Comparison of ENCODE assay signal across 19 cellular contexts in the genomic region with DNA sequence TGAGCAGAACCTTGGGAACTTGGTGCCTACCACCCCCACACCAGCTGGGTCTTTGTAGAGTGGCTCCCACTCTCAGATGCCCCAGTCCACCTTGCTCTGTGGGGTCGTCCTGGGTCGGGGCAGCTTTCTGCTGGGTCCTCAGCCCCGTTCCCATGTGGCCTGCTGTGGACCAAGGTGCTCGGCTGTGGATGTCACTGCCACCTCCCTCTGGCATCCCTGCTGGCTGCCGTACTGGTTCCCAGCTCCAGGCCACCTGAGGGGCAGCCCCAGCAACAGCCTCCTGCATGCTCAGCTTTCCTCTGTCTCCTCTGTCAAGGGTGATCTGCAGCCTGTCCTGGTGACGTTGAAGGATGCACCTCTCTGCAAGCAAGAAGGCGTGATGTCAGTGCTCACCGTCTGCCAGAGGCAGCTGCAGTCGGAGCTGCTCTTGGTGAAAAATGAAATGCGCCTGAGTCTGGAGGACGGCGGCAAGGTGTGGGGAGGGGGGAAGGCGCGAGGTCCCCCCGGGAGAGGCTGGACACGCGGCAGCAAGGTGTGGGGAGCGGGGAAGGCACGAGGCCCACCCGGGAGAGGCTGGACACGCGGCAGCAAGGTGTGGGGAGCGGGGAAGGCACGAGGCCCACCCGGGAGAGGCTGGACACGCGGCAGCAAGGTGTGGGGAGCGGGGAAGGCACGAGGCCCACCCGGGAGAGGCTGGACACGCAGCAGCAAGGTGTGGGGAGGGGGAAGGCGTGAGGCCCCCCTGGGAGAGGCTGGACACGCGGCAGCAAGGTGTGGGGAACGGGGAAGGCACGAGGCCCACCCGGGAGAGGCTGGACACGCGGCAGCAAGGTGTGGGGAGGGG.
"Had no signal": no experiment of that assay in that cellular context is flagged by ENCODE, and none has a peak within 500 bp of the region (broad histone marks: within the 10 kb centered on the region; RNA-seq: fewer than 3 reads in every experiment).

No MANE protein-coding gene starts in this region.

- H3K27me3 ChIP-seq: brain microvascular endothelial cell, gastroesophageal sphincter, right lobe of liver, vagina had no signal

- H3K4me1 Mint-ChIP-seq: activated CD4-positive, alpha-beta T cell treated with anti-CD3 and anti-CD28 coated beads for 36 hours; activated naive CD8-positive, alpha-beta T cell treated with anti-CD3 and anti-CD28 coated beads, Interleukin-2, amount 50 U/mL, for 24 hours; stimulated activated naive CD8-positive, alpha-beta T cell treated with anti-CD3 and anti-CD28 coated beads, Interleukin-15, amount 100 ng/mL, for 72 hours had no signal

- H3K9me3 Mint-ChIP-seq: activated naive CD4-positive, alpha-beta T cell treated with anti-CD3 and anti-CD28 coated beads for 36 hours; activated naive CD8-positive, alpha-beta T cell treated with anti-CD3 and anti-CD28 coated beads, Interleukin-2, amount 50 U/mL, for 24 hours; activated T-cell treated with anti-CD3 and anti-CD28 coated beads, Interleukin-2, amount 50 U/mL, for 24 hours; mesothelial cell of epicardium; natural killer cell treated with Interleukin-12 subunit alpha and Interleukin-12 subunit beta and Interleukin-15 and Interleukin-18, amount 100 ng/mL, for 72 hours; stimulated activated naive CD8-positive, alpha-beta T cell treated with anti-CD3 and anti-CD28 coated beads, Interleukin-15, amount 100 ng/mL, for 72 hours had no signal

- DNase-seq: activated CD4-positive, alpha-beta T cell treated with anti-CD3 and anti-CD28 coated beads for 36 hours; activated CD4-positive, alpha-beta T cell treated with anti-CD3 and anti-CD28 coated beads, Interleukin-2, amount 50 U/mL, for 48 hours; activated naive CD4-positive, alpha-beta T cell treated with anti-CD3 and anti-CD28 coated beads for 36 hours; activated naive CD8-positive, alpha-beta T cell treated with anti-CD3 and anti-CD28 coated beads, Interleukin-2, amount 50 U/mL, for 24 hours; activated T-cell treated with anti-CD3 and anti-CD28 coated beads, Interleukin-2, amount 50 U/mL, for 24 hours; brain microvascular endothelial cell; cortex of kidney; stimulated activated CD4-positive, alpha-beta T cell treated with anti-CD3 and anti-CD28 coated beads, Interleukin-4, amount 100 ng/mL, for 1 hour; stimulated activated naive CD8-positive, alpha-beta T cell treated with anti-CD3 and anti-CD28 coated beads, Interleukin-15, amount 100 ng/mL, for 72 hours; trophoblast cell; WERI-Rb-1 had no signal

- H3K4me3 ChIP-seq: gastroesophageal sphincter, lung, prostate gland, right lobe of liver, smooth muscle cell, vagina had no signal

- H3K27ac Mint-ChIP-seq: activated CD4-positive, alpha-beta T cell treated with anti-CD3 and anti-CD28 coated beads for 36 hours; activated naive CD4-positive, alpha-beta T cell treated with anti-CD3 and anti-CD28 coated beads for 36 hours; activated naive CD8-positive, alpha-beta T cell treated with anti-CD3 and anti-CD28 coated beads, Interleukin-2, amount 50 U/mL, for 24 hours; activated T-cell treated with anti-CD3 and anti-CD28 coated beads, Interleukin-2, amount 50 U/mL, for 24 hours; mesothelial cell of epicardium; natural killer cell treated with Interleukin-12 subunit alpha and Interleukin-12 subunit beta and Interleukin-15 and Interleukin-18, amount 100 ng/mL, for 72 hours; stimulated activated naive CD8-positive, alpha-beta T cell treated with anti-CD3 and anti-CD28 coated beads, Interleukin-15, amount 100 ng/mL, for 72 hours had no signal

- H3K27ac ChIP-seq: brain microvascular endothelial cell, gastroesophageal sphincter, prostate gland, right lobe of liver, vagina, WERI-Rb-1 had no signal

- H3K4me1 ChIP-seq: gastroesophageal sphincter, prostate gland, right lobe of liver, vagina had no signal

- H3K36me3 ChIP-seq: prostate gland had no signal

- H3K27me3 Mint-ChIP-seq: activated CD4-positive, alpha-beta T cell treated with anti-CD3 and anti-CD28 coated beads for 36 hours; activated naive CD8-positive, alpha-beta T cell treated with anti-CD3 and anti-CD28 coated beads, Interleukin-2, amount 50 U/mL, for 24 hours; activated T-cell treated with anti-CD3 and anti-CD28 coated beads, Interleukin-2, amount 50 U/mL, for 24 hours; natural killer cell treated with Interleukin-12 subunit alpha and Interleukin-12 subunit beta and Interleukin-15 and Interleukin-18, amount 100 ng/mL, for 72 hours; stimulated activated naive CD8-positive, alpha-beta T cell treated with anti-CD3 and anti-CD28 coated beads, Interleukin-15, amount 100 ng/mL, for 72 hours had no signal

- ATAC-seq: activated CD4-positive, alpha-beta T cell treated with anti-CD3 and anti-CD28 coated beads for 36 hours; activated naive CD8-positive, alpha-beta T cell treated with anti-CD3 and anti-CD28 coated beads, Interleukin-2, amount 50 U/mL, for 24 hours; gastroesophageal sphincter; natural killer cell treated with Interleukin-12 subunit alpha and Interleukin-12 subunit beta and Interleukin-15 and Interleukin-18, amount 100 ng/mL, for 72 hours; stimulated activated naive CD8-positive, alpha-beta T cell treated with anti-CD3 and anti-CD28 coated beads, Interleukin-15, amount 100 ng/mL, for 72 hours had no signal

- H3K4me3 Mint-ChIP-seq: activated CD4-positive, alpha-beta T cell treated with anti-CD3 and anti-CD28 coated beads for 36 hours; activated naive CD4-positive, alpha-beta T cell treated with anti-CD3 and anti-CD28 coated beads for 36 hours; activated naive CD8-positive, alpha-beta T cell treated with anti-CD3 and anti-CD28 coated beads, Interleukin-2, amount 50 U/mL, for 24 hours; activated T-cell treated with anti-CD3 and anti-CD28 coated beads, Interleukin-2, amount 50 U/mL, for 24 hours; mesothelial cell of epicardium; natural killer cell treated with Interleukin-12 subunit alpha and Interleukin-12 subunit beta and Interleukin-15 and Interleukin-18, amount 100 ng/mL, for 72 hours; stimulated activated naive CD8-positive, alpha-beta T cell treated with anti-CD3 and anti-CD28 coated beads, Interleukin-15, amount 100 ng/mL, for 72 hours had no signal

- H3K9me3 ChIP-seq: gastroesophageal sphincter, prostate gland, right lobe of liver, vagina had no signal
